Comparison of ENCODE assay signal across 1 cellular context in genomic region chr15:74396445-74397238, GRCh38.
TF ChIP-seq lines count a peak whose summit lies in the region.

No MANE protein-coding gene starts in this region.

TF ChIP-seq in GM12878, 131 proteins besides CTCF, POLR2A, EP300 and RAD21 (continued from another document and continues in another):
- peak; percentile 47 for TF ChIP-seq CUX1 (IDR thresholded peaks at IDR 0.05; ENCODE audit: insufficient replicate concordance, low read depth, low read length)
- TF ChIP-seq SIN3A (IDR thresholded peaks at IDR 0.05; ENCODE audit: low read depth, low read length), result peak; percentile 65; the same call in 1 of the 2 replicates
- TF ChIP-seq MXI1 (IDR thresholded peaks at IDR 0.05; ENCODE audit: low read depth, low read length), result peak; percentile 86
- TF ChIP-seq SMAD1 (IDR thresholded peaks at IDR 0.05; ENCODE audit: low read depth, partially characterized antibody), result peak; percentile 77
- TF ChIP-seq PAX5 (IDR thresholded peaks at IDR 0.05; ENCODE audit: borderline replicate concordance, low read depth, low read length), result peak; percentile 66; the same call in 1 of the 2 replicates
- TF ChIP-seq MLLT1 (IDR thresholded peaks at IDR 0.05), result peak; percentile 76
- TF ChIP-seq MAX (IDR thresholded peaks at IDR 0.05; ENCODE audit: low read depth, low read length), result peak; percentile 65; the same call in 1 of the 2 replicates
- TF ChIP-seq MTA2 (IDR thresholded peaks at IDR 0.05; ENCODE audit: low read depth), result peak; percentile 95
- no peak; the same call in 1 of the 2 replicates for TF ChIP-seq NKRF (conservative IDR thresholded peaks at IDR 0.05)
- 0 out of 2 replicates have a peak, but pooled peaks have one; percentile 39 for TF ChIP-seq TAF1 (IDR thresholded peaks at IDR 0.05; ENCODE audit: borderline replicate concordance, low read depth, low read length)
- peak; percentile 86 for TF ChIP-seq KLF5 (IDR thresholded peaks at IDR 0.05; ENCODE audit: partially characterized antibody)
- TF ChIP-seq REST (IDR thresholded peaks at IDR 0.05; ENCODE audit: low read depth, low read length), result no peak
- no peak for TF ChIP-seq NR2C1 (IDR thresholded peaks at IDR 0.05)
- peak; percentile 35; the same call in 1 of the 2 replicates for TF ChIP-seq NR2F1 (conservative IDR thresholded peaks at IDR 0.05)
- peak; percentile 23; the same call in 1 of the 2 replicates for TF ChIP-seq SMC3 (IDR thresholded peaks at IDR 0.05; ENCODE audit: borderline replicate concordance, low read length)
- TF ChIP-seq ZNF217 (IDR thresholded peaks at IDR 0.05), result peak; percentile 54
- peak; percentile 79; the same call in 1 of the 2 replicates for TF ChIP-seq ESRRA (IDR thresholded peaks at IDR 0.05; ENCODE audit: low read length)
- peak; percentile 91 for TF ChIP-seq CREM (IDR thresholded peaks at IDR 0.05; ENCODE audit: low read depth)
- TF ChIP-seq IRF4 (IDR thresholded peaks at IDR 0.05; ENCODE audit: low read depth, low read length), result peak; percentile 79
- TF ChIP-seq BACH1 (IDR thresholded peaks at IDR 0.05; ENCODE audit: borderline replicate concordance), result peak; percentile 99
- peak; percentile 75 for TF ChIP-seq PKNOX1 (IDR thresholded peaks at IDR 0.05)
- peak; percentile 89 to 92 for TF ChIP-seq BHLHE40 (IDR thresholded peaks at IDR 0.05; ENCODE audit: borderline replicate concordance in 1 of 2, low read depth in 2 of 2, low read length in 1 of 2)
- no peak; the same call in 2 of the 3 replicates for TF ChIP-seq POU2F2 (IDR thresholded peaks at IDR 0.05; ENCODE audit: borderline replicate concordance, low read depth, low read length)
- no peak; the same call in 1 of the 2 replicates for TF ChIP-seq JUNB (IDR thresholded peaks at IDR 0.05)
- no peak for TF ChIP-seq CBX5 (IDR thresholded peaks at IDR 0.05; ENCODE audit: low read depth)
- peak; percentile 54 for TF ChIP-seq E2F8 (IDR thresholded peaks at IDR 0.05; ENCODE audit: low read depth, partially characterized antibody)
- peak; percentile 86 for TF ChIP-seq CHD2 (IDR thresholded peaks at IDR 0.05; ENCODE audit: borderline replicate concordance, low read depth, low read length)
- peak; percentile 99 for TF ChIP-seq NBN (IDR thresholded peaks at IDR 0.05)
- peak; percentile 25; the same call in 1 of the 2 replicates for TF ChIP-seq YY1 (IDR thresholded peaks at IDR 0.05; ENCODE audit: low read depth, low read length)
- TF ChIP-seq ETV6 (conservative IDR thresholded peaks at IDR 0.05 in 1 of 2, IDR thresholded peaks at IDR 0.05 in 1 of 2; ENCODE audit: borderline replicate concordance in 1 of 2, low read depth in 1 of 2), result peak in 1 of 2 experiments; percentile 82; a peak in 1 of 4 replicates
- TF ChIP-seq IKZF1 (conservative IDR thresholded peaks at IDR 0.05), result peak; percentile 93
- peak; percentile 15; the same call in 1 of the 2 replicates for TF ChIP-seq RB1 (IDR thresholded peaks at IDR 0.05; ENCODE audit: borderline replicate concordance)
- TF ChIP-seq RBBP5 (conservative IDR thresholded peaks at IDR 0.05), result no peak
- TF ChIP-seq SKIL (IDR thresholded peaks at IDR 0.05; ENCODE audit: low read depth, poor library complexity, severe bottlenecking), result peak; percentile 91
- peak; percentile 18 for TF ChIP-seq SIX5 (IDR thresholded peaks at IDR 0.05; ENCODE audit: low read depth, low read length, severe bottlenecking)
- no peak for TF ChIP-seq ZZZ3 (IDR thresholded peaks at IDR 0.05; ENCODE audit: control insufficient read depth, insufficient read length, low read depth)
- TF ChIP-seq BCL3 (IDR thresholded peaks at IDR 0.05; ENCODE audit: borderline replicate concordance, insufficient read depth, low read depth, low read length, poor library complexity, severe bottlenecking), result peak; percentile 72
- TF ChIP-seq SP1 (IDR thresholded peaks at IDR 0.05; ENCODE audit: low read depth, low read length), result peak; percentile 59
- peak; percentile 58; the same call in 1 of the 2 replicates for TF ChIP-seq SMAD5 (IDR thresholded peaks at IDR 0.05; ENCODE audit: low read depth)
